1 cellular context compared by ENCODE assay signal in genomic region chr10:69408318-69409175, GRCh38.
TF ChIP-seq lines count a peak whose summit lies in the region.

No MANE protein-coding gene starts in this region.

TF ChIP-seq in Ishikawa, 13 proteins besides CTCF, POLR2A, EP300 and RAD21 (continued from another document):
- TF ChIP-seq TEAD4 (IDR thresholded peaks at IDR 0.05) (no peak), TAF1 (IDR thresholded peaks at IDR 0.05; ENCODE audit: low read depth) (no peak), ZBTB7A (IDR thresholded peaks at IDR 0.05; ENCODE audit: low read depth) (no peak), CREB1 (IDR thresholded peaks at IDR 0.05; ENCODE audit: low read depth) (peak; percentile 55; the same call in 1 of the 2 replicates), MAX (IDR thresholded peaks at IDR 0.05) (peak; percentile 98)
